Comparison of ENCODE assay signal across 8 cellular contexts in the genomic region with DNA sequence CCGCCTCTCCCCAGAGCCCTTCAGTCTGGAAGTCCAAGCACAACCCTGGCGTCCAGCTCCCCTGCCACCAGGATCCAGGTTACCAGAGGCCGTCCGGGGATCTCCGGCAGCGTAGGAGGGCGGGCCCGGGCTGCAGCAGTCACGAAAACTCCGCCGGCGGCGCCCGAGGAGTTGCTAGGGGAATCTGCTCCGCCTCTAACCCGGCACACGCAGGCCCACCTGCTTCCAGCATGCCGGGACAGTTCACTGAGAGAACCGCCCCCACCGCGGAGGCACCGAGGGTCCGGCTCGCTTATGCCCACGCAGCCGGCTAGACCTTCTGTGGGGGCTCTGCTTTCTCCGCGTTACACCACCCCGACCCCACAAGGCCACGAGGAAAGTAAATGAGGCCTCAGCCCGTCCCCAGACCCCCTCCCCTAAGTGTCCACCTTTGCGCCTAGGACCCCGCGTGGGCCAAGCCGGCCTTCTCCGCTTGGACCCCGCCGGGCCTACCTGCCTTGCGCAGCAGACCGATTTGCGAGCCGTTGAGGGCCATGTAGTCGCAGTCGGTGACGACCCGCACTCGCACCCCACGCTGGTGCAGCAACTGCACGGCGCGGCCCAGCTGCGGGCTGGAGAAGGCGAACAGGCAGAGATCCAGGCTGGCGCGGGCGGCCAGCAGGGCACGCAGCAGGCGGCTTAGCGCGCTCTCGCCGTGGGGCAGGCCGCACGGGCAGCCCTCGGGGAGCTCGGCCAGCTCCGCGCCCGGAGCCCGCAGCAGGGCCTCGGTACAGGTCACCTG. TPM values are rescaled to one million over a fixed set of nuclear protein-coding genes. Genes with fewer than 3 reads are reported as not detected.
DNase-seq lines count a peak whose midpoint lies in the region; ATAC-seq and TF ChIP-seq lines count a peak whose summit lies in the region.
"Had no signal": no experiment of that assay in that cellular context is flagged by ENCODE, and none has a peak within 500 bp of the region (broad histone marks: within the 10 kb centered on the region; RNA-seq: fewer than 3 reads in every experiment).

No MANE protein-coding gene starts in this region.

- peak overlapping the region; percentile 82 for H3K4me3 Mint-ChIP-seq in activated T-helper 2 cell treated with anti-CD3 and anti-CD28 coated beads, Interferon-gamma antibody, Interleukin-2, Interleukin-4, amounts not matched to agents 10 μg/mL and 5 μg/mL and 100 μg/mL, durations not matched to agents 14 hours and 24 hours and 36 hours (ENCODE audit: low read depth)
- H3K4me3 Mint-ChIP-seq: neural crest cell had no signal

- intact Hi-C loops in PC-9 (cut with micrococcal nuclease; ENCODE audit: unreplicated experiment): no loop called here
- intact Hi-C loops in activated T-helper 2 cell treated with anti-CD3 and anti-CD28 coated beads, Interferon-gamma antibody, Interleukin-2, Interleukin-4, amounts not matched to agents 10 μg/mL and 5 μg/mL and 100 μg/mL, durations not matched to agents 14 hours and 24 hours and 36 hours (cut with micrococcal nuclease): loop anchor here (2.0 kb wide), 2 partner anchors 23 to 31 kb away; a partner anchor contains a TSS

- POLR2A ChIA-PET in PC-9 (lab: Charles Lee; ENCODE audit: unreplicated experiment): interaction anchor here (0.5 kb wide), 1 partner anchor 177 kb away, joined by 4 read pairs; no protein-coding TSS in a partner anchor

- H3K4me1 ChIP-seq in PC-9 (replicated peaks; ENCODE audit: insufficient read depth) (peaks cover 14% of the 10 kb centered on the region), skeletal muscle satellite cell (ENCODE audit: control insufficient read depth, insufficient read depth, low read length) (peaks cover 37% of the 10 kb centered on the region)

- ATAC-seq in GM18858 (IDR thresholded peaks at IDR 0.05; ENCODE audit: unreplicated experiment): peak; percentile 36
- ATAC-seq in HG02981 (IDR thresholded peaks at IDR 0.05; ENCODE audit: unreplicated experiment): peak; percentile 51
- ATAC-seq in HG03457 (IDR thresholded peaks at IDR 0.05; ENCODE audit: unreplicated experiment): no peak

- H3K27ac ChIP-seq in PC-9: peak overlapping the region; percentile 8

- no peaks in the 10 kb centered on the region for H3K27me3 Mint-ChIP-seq in activated T-helper 2 cell treated with anti-CD3 and anti-CD28 coated beads, Interferon-gamma antibody, Interleukin-2, Interleukin-4, amounts not matched to agents 10 μg/mL and 5 μg/mL and 100 μg/mL, durations not matched to agents 14 hours and 24 hours and 36 hours (ENCODE audit: low read depth)

- no peaks in the 10 kb centered on the region for H3K9me2 ChIP-seq in PC-9 (ENCODE audit: insufficient read depth)

- H2AFZ ChIP-seq in PC-9: peak overlapping the region; percentile 98

- DNase-seq in PC-9: peak; percentile 51 to 68
- DNase-seq in activated T-helper 2 cell treated with anti-CD3 and anti-CD28 coated beads, Interferon-gamma antibody, Interleukin-2, Interleukin-4, amounts not matched to agents 10 μg/mL and 5 μg/mL and 100 μg/mL, durations not matched to agents 14 hours and 24 hours and 36 hours (ENCODE audit: low spot score): peak; percentile 37
- DNase-seq in germinal center (ENCODE audit: low spot score): peak; percentile 76

- H3K4me2 ChIP-seq in PC-9 (peak overlapping the region; percentile 100), skeletal muscle satellite cell (ENCODE audit: low read length) (peak overlapping the region; percentile 98)

- peaks cover 46% of the 10 kb centered on the region for H3F3A ChIP-seq in PC-9 (ENCODE audit: insufficient read depth, low read depth)

- H3K36me3 ChIP-seq in PC-9 (ENCODE audit: low read depth): peaks cover 5% of the 10 kb centered on the region; the same call in 1 of the 2 replicates
- H3K36me3 ChIP-seq in skeletal muscle satellite cell (ENCODE audit: insufficient read depth, low read length): no peaks in the 10 kb centered on the region

- peak overlapping the region; percentile 80 for H3K9ac ChIP-seq in skeletal muscle satellite cell (ENCODE audit: low read depth, low read length)

- no peaks in the 10 kb centered on the region for H3K9me3 ChIP-seq in PC-9 (ENCODE audit: insufficient read depth, low read depth)
- H3K9me3 ChIP-seq in skeletal muscle satellite cell (replicated peaks; ENCODE audit: low read length): no peaks in the 10 kb centered on the region

- H3K9me3 Mint-ChIP-seq in activated T-helper 2 cell treated with anti-CD3 and anti-CD28 coated beads, Interferon-gamma antibody, Interleukin-2, Interleukin-4, amounts not matched to agents 10 μg/mL and 5 μg/mL and 100 μg/mL, durations not matched to agents 14 hours and 24 hours and 36 hours: no peaks in the 10 kb centered on the region
- H3K9me3 Mint-ChIP-seq: neural crest cell had no signal

- H4K20me1 ChIP-seq in PC-9 (ENCODE audit: insufficient read depth): peaks cover 13% of the 10 kb centered on the region; the same call in 1 of the 2 replicates

- CTCF ChIA-PET in PC-9 (lab: Charles Lee): no interaction called here

- peaks cover 32% of the 10 kb centered on the region for H3K36me3 Mint-ChIP-seq in activated T-helper 2 cell treated with anti-CD3 and anti-CD28 coated beads, Interferon-gamma antibody, Interleukin-2, Interleukin-4, amounts not matched to agents 10 μg/mL and 5 μg/mL and 100 μg/mL, durations not matched to agents 14 hours and 24 hours and 36 hours (ENCODE audit: low read depth)

- TSS peak; percentile 21 for BruUV-seq in PC-9 (replicated peaks; lab: Mats Ljungman, UMichigan)

- no peak for TF ChIP-seq CTCF in PC-9 (conservative IDR thresholded peaks at IDR 0.05)

- H3K4me3 ChIP-seq in PC-9 (peak overlapping the region; percentile 91), skeletal muscle satellite cell (ENCODE audit: low read length) (peak overlapping the region; percentile 76)

- peak overlapping the region; percentile 86 for H3K27ac Mint-ChIP-seq in activated T-helper 2 cell treated with anti-CD3 and anti-CD28 coated beads, Interferon-gamma antibody, Interleukin-2, Interleukin-4, amounts not matched to agents 10 μg/mL and 5 μg/mL and 100 μg/mL, durations not matched to agents 14 hours and 24 hours and 36 hours

- H3K27me3 ChIP-seq in PC-9 (ENCODE audit: insufficient read depth, low read depth) (no peaks in the 10 kb centered on the region), skeletal muscle satellite cell (ENCODE audit: control insufficient read depth, insufficient read depth, low read length) (no peaks in the 10 kb centered on the region)

- H3K4me1 Mint-ChIP-seq in activated T-helper 2 cell treated with anti-CD3 and anti-CD28 coated beads, Interferon-gamma antibody, Interleukin-2, Interleukin-4, amounts not matched to agents 10 μg/mL and 5 μg/mL and 100 μg/mL, durations not matched to agents 14 hours and 24 hours and 36 hours (ENCODE audit: low read depth): peaks cover 9% of the 10 kb centered on the region

- peaks cover 26% of the 10 kb centered on the region for H3K79me2 ChIP-seq in PC-9 (ENCODE audit: low read depth)

RNA-seq across cellular contexts. Expression of a gene that starts 0.6 kb away (rescaled TPM):
- total RNA-seq in PC-9 (2021): 4.1 and 5.0 TPM in 2 replicates
- total RNA-seq in activated T-helper 2 cell treated with anti-CD3 and anti-CD28 coated beads, Interferon-gamma antibody, Interleukin-2, Interleukin-4, amounts not matched to agents 10 μg/mL and 5 μg/mL and 100 μg/mL, durations not matched to agents 14 hours and 24 hours and 36 hours: 8.5 and 9.1 TPM in 2 replicates
- total RNA-seq in skeletal muscle satellite cell (2012; rRNA removed): 2.4 and 3.0 TPM in 2 replicates

RNA-seq across cellular contexts. Expression of a gene that starts 31.4 kb away (rescaled TPM):
- total RNA-seq in PC-9 (2021): 38.5 and 38.8 TPM in 2 replicates
- 27.7 and 30.4 TPM in 2 replicates for total RNA-seq in activated T-helper 2 cell treated with anti-CD3 and anti-CD28 coated beads, Interferon-gamma antibody, Interleukin-2, Interleukin-4, amounts not matched to agents 10 μg/mL and 5 μg/mL and 100 μg/mL, durations not matched to agents 14 hours and 24 hours and 36 hours
- total RNA-seq in skeletal muscle satellite cell (2012; rRNA removed): 40.8 and 58.8 TPM in 2 replicates
